ENCODE assay signal across 10 cellular contexts in the genomic region with DNA sequence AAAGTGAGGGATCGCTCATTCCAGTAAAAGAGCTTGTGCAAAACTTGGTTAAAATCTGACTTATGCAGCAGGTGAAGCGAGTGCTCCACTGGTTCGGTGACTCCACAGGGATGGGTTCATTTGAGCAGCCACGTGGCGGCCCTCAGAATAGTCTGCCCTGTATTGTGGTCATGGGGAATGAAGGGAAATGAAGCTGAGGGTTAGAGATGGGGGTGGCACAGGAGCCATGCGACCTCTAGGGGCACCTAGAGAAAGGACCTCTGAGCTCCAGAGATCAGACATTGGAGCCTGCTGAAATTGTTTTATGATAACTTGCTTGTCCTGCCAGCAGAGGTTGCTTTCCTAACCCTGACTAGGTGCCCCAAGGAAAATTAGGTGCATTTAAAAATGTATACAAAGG. TPM values are rescaled to one million over a fixed set of nuclear protein-coding genes. Genes with fewer than 3 reads are reported as not detected.
A peak's percentile ranks its signal among the peaks of the same experiment; 100 is the strongest.
DNase-seq lines count a peak whose midpoint lies in the region; ATAC-seq and TF ChIP-seq lines count a peak whose summit lies in the region.
"Had no signal": no experiment of that assay in that cellular context is flagged by ENCODE, and none has a peak within 500 bp of the region (broad histone marks: within the 10 kb centered on the region; RNA-seq: fewer than 3 reads in every experiment).

No MANE protein-coding gene starts in this region.

- H3K4me2 ChIP-seq in DND-41 (ENCODE audit: insufficient read depth, low read length), result no peak overlapping the region
- no peak overlapping the region for H3K4me2 ChIP-seq in GM23338
- no peak overlapping the region for H3K4me2 ChIP-seq in OCI-LY7 (ENCODE audit: low read length)

- H3K4me1 ChIP-seq in DND-41 (ENCODE audit: insufficient read depth, low read length) (no peaks in the 10 kb centered on the region), GM23338 (ENCODE audit: insufficient read depth) (0 out of 2 replicates have a peak, but pooled peaks cover under 1% of the 10 kb centered on the region), OCI-LY7 (ENCODE audit: insufficient read depth, low read length, poor library complexity, severe bottlenecking) (no peaks in the 10 kb centered on the region)
- H3K4me1 ChIP-seq: SJCRH30 had no signal

- H3K9me3 ChIP-seq in DND-41 (ENCODE audit: insufficient read depth, low read length, severe bottlenecking), result no peaks in the 10 kb centered on the region
- H3K9me3 ChIP-seq in OCI-LY7 (ENCODE audit: low read length), result no peaks in the 10 kb centered on the region
- H3K9me3 ChIP-seq: body of pancreas, SJCRH30 had no signal

- intact Hi-C loops in OCI-LY7 (cut with micrococcal nuclease; ENCODE audit: unreplicated experiment) (no loop called here), sciatic nerve (cut with DNase I) (no loop called here), cardiac septum (cut with DNase I) (no loop called here)

- H3K27ac Mint-ChIP-seq in GM23338, result no peak overlapping the region

- H3K9ac ChIP-seq in DND-41 (ENCODE audit: low read depth, low read length), result no peak overlapping the region

- H3K79me2 ChIP-seq in DND-41 (ENCODE audit: insufficient read depth, low read length) (no peaks in the 10 kb centered on the region), GM23338 (replicated peaks; ENCODE audit: insufficient read depth) (no peaks in the 10 kb centered on the region), OCI-LY7 (ENCODE audit: insufficient read depth, low read depth, low read length) (no peaks in the 10 kb centered on the region)

- TF ChIP-seq CTCF in DND-41 (IDR thresholded peaks at IDR 0.05; ENCODE audit: borderline replicate concordance, extremely low read depth, low read length, poor library complexity, severe bottlenecking), result peak; percentile 61
- peak; percentile 74 to 78 for TF ChIP-seq CTCF in GM23338 (conservative IDR thresholded peaks at IDR 0.05; ENCODE audit: low read depth in 2 of 2)
- peak; percentile 74 for TF ChIP-seq CTCF in OCI-LY7 (conservative IDR thresholded peaks at IDR 0.05; ENCODE audit: low read length)

- H3K4me3 Mint-ChIP-seq in GM23338, result no peak overlapping the region

- CTCF ChIA-PET in OCI-LY7 (lab: Charles Lee; ENCODE audit: unreplicated experiment), result no interaction called here

- peaks cover 1% of the 10 kb centered on the region; the same call in 2 of the 3 replicates for H3K4me1 Mint-ChIP-seq in GM23338

- BruUV-seq in OCI-LY7 (replicated peaks; lab: Mats Ljungman, UMichigan), result no TSS peak

- H3K27me3 ChIP-seq in DND-41 (ENCODE audit: insufficient read depth, low read length, poor library complexity), result peaks cover 23% of the 10 kb centered on the region
- H3K27me3 ChIP-seq in GM23338 (ENCODE audit: insufficient read depth), result no peaks in the 10 kb centered on the region
- H3K27me3 ChIP-seq: body of pancreas, SJCRH30 had no signal

- POLR2A ChIA-PET in OCI-LY7 (lab: Charles Lee), result no interaction called here

- ATAC-seq in DND-41 (ENCODE audit: insufficient read depth, low read depth), result peak; percentile 93
- peak; percentile 100 for ATAC-seq in GM23338
- ATAC-seq in GM21619 (IDR thresholded peaks at IDR 0.05; ENCODE audit: unreplicated experiment), result no peak
- ATAC-seq in sciatic nerve, result no peak
- ATAC-seq: body of pancreas had no signal

- H3K9me3 Mint-ChIP-seq in GM23338, result peaks cover 3% of the 10 kb centered on the region; the same call in 1 of the 3 replicates

- DNase-seq in DND-41 (peak; percentile 35), GM23338 (ENCODE audit: low spot score) (peak; percentile 89), OCI-LY7 (ENCODE audit: low spot score) (peak; percentile 29), germinal center (ENCODE audit: low spot score) (peak; percentile 20), ureter (ENCODE audit: low spot score) (no peak), sciatic nerve (ENCODE audit: low spot score) (no peak), cardiac septum (ENCODE audit: low spot score) (no peak)
- DNase-seq: body of pancreas had no signal

- H3F3A ChIP-seq in GM23338 (replicated peaks; ENCODE audit: low read depth), result no peaks in the 10 kb centered on the region

- no peaks in the 10 kb centered on the region for H4K20me1 ChIP-seq in DND-41 (ENCODE audit: insufficient read depth, low read length)
- H4K20me1 ChIP-seq in GM23338 (replicated peaks; ENCODE audit: insufficient read depth), result no peaks in the 10 kb centered on the region
- no peaks in the 10 kb centered on the region for H4K20me1 ChIP-seq in OCI-LY7 (ENCODE audit: insufficient read depth, low read length)

- H2AFZ ChIP-seq in DND-41 (ENCODE audit: low read depth, low read length) (no peak overlapping the region), GM23338 (peak overlapping the region; percentile 91), OCI-LY7 (ENCODE audit: low read length) (no peak overlapping the region)

- H3K4me3 ChIP-seq in DND-41 (ENCODE audit: low read depth in 1 of 2, low read length in 2 of 2) (no peak overlapping the region), GM23338 (no peak overlapping the region), OCI-LY7 (ENCODE audit: low read depth, low read length, poor library complexity, severe bottlenecking) (no peak overlapping the region)
- H3K4me3 ChIP-seq: body of pancreas, SJCRH30 had no signal

- H3K9me2 ChIP-seq in GM23338 (ENCODE audit: insufficient read depth) (peaks cover 8% of the 10 kb centered on the region; the same call in 1 of the 2 replicates), OCI-LY7 (ENCODE audit: insufficient read depth, low read length) (no peaks in the 10 kb centered on the region)

- H3K27ac ChIP-seq in DND-41 (ENCODE audit: low read length), result no peak overlapping the region
- H3K27ac ChIP-seq in GM23338 (ENCODE audit: low read depth), result no peak overlapping the region
- no peak overlapping the region for H3K27ac ChIP-seq in OCI-LY7 (ENCODE audit: low read depth, low read length, poor library complexity, severe bottlenecking)
- H3K27ac ChIP-seq: body of pancreas, SJCRH30 had no signal

- peaks cover 3% of the 10 kb centered on the region; the same call in 1 of the 3 replicates for H3K36me3 Mint-ChIP-seq in GM23338 (ENCODE audit: low read depth)

- no peaks in the 10 kb centered on the region for H3K36me3 ChIP-seq in DND-41 (ENCODE audit: insufficient read depth, low read length)
- no peaks in the 10 kb centered on the region for H3K36me3 ChIP-seq in GM23338 (ENCODE audit: insufficient read depth)
- H3K36me3 ChIP-seq in OCI-LY7 (ENCODE audit: insufficient read depth, low read length), result no peaks in the 10 kb centered on the region
- H3K36me3 ChIP-seq: SJCRH30 had no signal

- H3K27me3 Mint-ChIP-seq in GM23338 (ENCODE audit: insufficient read depth, low read depth, poor library complexity), result peaks cover 12% of the 10 kb centered on the region

RNA-seq across cellular contexts. Expression of a gene that starts 26.6 kb away (rescaled TPM):
- 0.42 TPM in 1 of 2 replicates, not detected in the other for total RNA-seq in GM23338 (2014; rRNA removed; shearing (Covaris generic))
- polyA plus RNA-seq in GM23338 (2016; fragmentation: Nextera tagmentation; extraction: Ambion mirVana), result 0.15 and 0.19 TPM in 2 replicates
- total RNA-seq in OCI-LY7 (2014; rRNA removed; shearing (Covaris generic)), result not detected in 2 replicates
- total RNA-seq in OCI-LY7 (2022), result not detected in 2 replicates
- total RNA-seq in ureter, result not detected
- not detected for total RNA-seq in sciatic nerve
- total RNA-seq in cardiac septum, result not detected
- total RNA-seq: body of pancreas, SJCRH30 had no signal

Comparison
In these comparisons a context has a peak if more than half of its experiments do, and no peak if none do; other contexts are left out.
1. ATAC-seq: peak in DND-41 (single experiment) and GM23338 (single experiment); none in GM21619 (single experiment) and sciatic nerve (single experiment).
2. DNase-seq: peak in DND-41 (single experiment), GM23338 (single experiment), OCI-LY7 (single experiment) and germinal center (single experiment); none in ureter (single experiment), sciatic nerve (single experiment) and cardiac septum (single experiment).
3. Peak in every context shown above with its lines, with median percentiles within 50 percentile points of each other: CTCF ChIP-seq.